In genomic region chr12:10196210-10196609, GRCh38 we compare ENCODE assay signal across 11 cellular contexts. TPM values are rescaled to one million over a fixed set of nuclear protein-coding genes. Genes with fewer than 3 reads are reported as not detected.
DNase-seq lines count a peak whose midpoint lies in the region; ATAC-seq and TF ChIP-seq lines count a peak whose summit lies in the region.
"Had no signal": no experiment of that assay in that cellular context is flagged by ENCODE, and none has a peak within 500 bp of the region (broad histone marks: within the 10 kb centered on the region; RNA-seq: fewer than 3 reads in every experiment).

No MANE protein-coding gene starts in this region.

- H3K36me3 ChIP-seq in Karpas-422 (ENCODE audit: insufficient read depth, low read length) = no peaks in the 10 kb centered on the region
- H3K36me3 ChIP-seq: thoracic aorta had no signal

- peak; percentile 60 for DNase-seq in Karpas-422
- DNase-seq in natural killer cell = peak; percentile 22
- no peak for DNase-seq in DMS53 (lab: John Stamatoyannopoulos, UW)
- DNase-seq in retina = no peak
- DNase-seq in stimulated activated CD4-positive, alpha-beta T cell treated with anti-CD3 and anti-CD28 coated beads, Interleukin-2, amount 100 ng/mL, for 24 hours = no peak
- no peak for DNase-seq in RWPE1 (ENCODE audit: low spot score)
- DNase-seq: glutamatergic neuron, NCI-H146 had no signal

- no peaks in the 10 kb centered on the region for H3K79me2 ChIP-seq in Karpas-422 (ENCODE audit: low read length)

- no peaks in the 10 kb centered on the region for H3K36me3 Mint-ChIP-seq in natural killer cell

- no peaks in the 10 kb centered on the region for H3K9me2 ChIP-seq in Karpas-422 (replicated peaks; ENCODE audit: insufficient read depth, low read length)

- peaks cover 28 to 37% of the 10 kb centered on the region in 2 donors for H3K4me1 Mint-ChIP-seq in natural killer cell

- TF ChIP-seq CTCF in natural killer cell (IDR thresholded peaks at IDR 0.05) = no peak
- TF ChIP-seq CTCF in RWPE1 (conservative IDR thresholded peaks at IDR 0.05; ENCODE audit: low read depth) = no peak

- intact Hi-C loops in natural killer cell (cut with micrococcal nuclease) = loop anchor here (2.0 kb wide), 1 partner anchor 17 kb away; the partner anchor contains the start of gene GABARAPL1

- H3K27ac Mint-ChIP-seq in natural killer cell = peak overlapping the region; percentile 67 to 83

- ATAC-seq in GM18909 (IDR thresholded peaks at IDR 0.05; ENCODE audit: poor library complexity, unreplicated experiment) (peak; percentile 87), HG02623 (IDR thresholded peaks at IDR 0.05; ENCODE audit: unreplicated experiment) (peak; percentile 85), natural killer cell (peak; percentile 72 to 84 (median 82))

- H3K4me3 ChIP-seq in Karpas-422 (ENCODE audit: low read length) = no peak overlapping the region
- H3K4me3 ChIP-seq: thoracic aorta had no signal

- no peaks in the 10 kb centered on the region for H4K20me1 ChIP-seq in Karpas-422 (ENCODE audit: insufficient read depth, low read depth, low read length)

- H3K27me3 ChIP-seq in Karpas-422 (ENCODE audit: low read length) = no peaks in the 10 kb centered on the region

- H3K4me1 ChIP-seq in Karpas-422 (ENCODE audit: low read length) = peaks cover 11% of the 10 kb centered on the region

- H2AFZ ChIP-seq in Karpas-422 (ENCODE audit: low read length) = no peak overlapping the region

- no peak overlapping the region for H3K4me2 ChIP-seq in Karpas-422 (ENCODE audit: low read depth, low read length, poor library complexity, severe bottlenecking)

- H3K9me3 Mint-ChIP-seq in natural killer cell = no peaks in the 10 kb centered on the region

- peak overlapping the region; percentile 64 for H3K4me3 Mint-ChIP-seq in natural killer cell

- CTCF ChIA-PET in RWPE1 (lab: Yijun Ruan, JAX) = interaction anchor here (0.6 to 1.0 kb wide), 2 partner anchors 13 to 43 kb away, joined by 3 read pairs; no protein-coding TSS in a partner anchor

- H3K27ac ChIP-seq in Karpas-422 (ENCODE audit: low read length) (no peak overlapping the region), RWPE1 (no peak overlapping the region)
- H3K27ac ChIP-seq: thoracic aorta had no signal

- POLR2A ChIA-PET in RWPE1 (lab: Yijun Ruan, JAX; ENCODE audit: low non-redundant PET) = no interaction called here

- H3K27me3 Mint-ChIP-seq in natural killer cell (ENCODE audit: low read depth in 2 of 2) = peaks cover under 1 to 14% of the 10 kb centered on the region in 2 donors

- H3K9me3 ChIP-seq in Karpas-422 (ENCODE audit: low read length) = no peaks in the 10 kb centered on the region
- H3K9me3 ChIP-seq: thoracic aorta had no signal

- no peak overlapping the region for H3K9ac ChIP-seq in Karpas-422 (ENCODE audit: low read length)

RNA-seq across cellular contexts. Expression of gene GABARAPL1, which starts 16.5 kb away (rescaled TPM):
- total RNA-seq in Karpas-422 (2014; rRNA removed; shearing (Covaris generic); ENCODE audit: low replicate concordance) = 0.56 and 0.90 TPM in 2 replicates
- total RNA-seq in natural killer cell = 100 to 1,000 TPM; 157 to 233 (median 160) TPM

RNA-seq across cellular contexts. Expression of gene TMEM52B, which starts 17.4 kb away (rescaled TPM):
- total RNA-seq in Karpas-422 (2014; rRNA removed; shearing (Covaris generic); ENCODE audit: low replicate concordance) = not detected in 2 replicates
- 1 to 10 TPM in 1 of 3 donors, not detected in 2; 1.5 TPM for total RNA-seq in natural killer cell

RNA-seq across cellular contexts. Expression of gene OLR1, which starts 24.3 kb away (rescaled TPM):
- not detected in 2 replicates for total RNA-seq in Karpas-422 (2014; rRNA removed; shearing (Covaris generic); ENCODE audit: low replicate concordance)
- 1 to 10 TPM in 2 of 3 donors, not detected in 1; 2.3 to 3.1 TPM for total RNA-seq in natural killer cell

Comparison
In these comparisons a context has a peak if more than half of its experiments do, and no peak if none do; other contexts are left out.
1. DNase-seq: peak in Karpas-422 (single experiment) and natural killer cell (single experiment); none in DMS53 (single experiment), retina (single experiment), stimulated activated CD4-positive, alpha-beta T cell treated with anti-CD3 and anti-CD28 coated beads, Interleukin-2, amount 100 ng/mL, for 24 hours (0 of 2) and RWPE1 (single experiment).
2. RNA of gene GABARAPL1, which starts 16.5 kb away (total RNA-seq): 157 to 233 TPM in natural killer cell; 0.56 to 0.90 TPM in Karpas-422; every median in the first group is over 10 times any median in the second.
3. Peak in every context shown above with its lines, with median percentiles within 50 percentile points of each other: ATAC-seq.